In genomic region chr3:33057320-33058298, GRCh38 we compare ENCODE assay signal across 17 cellular contexts. TPM values are rescaled to one million over a fixed set of nuclear protein-coding genes. Genes with fewer than 3 reads are reported as not detected.
DNase-seq lines count a peak whose midpoint lies in the region; ATAC-seq and TF ChIP-seq lines count a peak whose summit lies in the region.
"Had no signal": no experiment of that assay in that cellular context is flagged by ENCODE, and none has a peak within 500 bp of the region (broad histone marks: within the 10 kb centered on the region; RNA-seq: fewer than 3 reads in every experiment).

No MANE protein-coding gene starts in this region.

- ATAC-seq in GM19395 (IDR thresholded peaks at IDR 0.05; ENCODE audit: unreplicated experiment) (peak; percentile 65), HG03066 (IDR thresholded peaks at IDR 0.05; ENCODE audit: low read depth, unreplicated experiment) (peak; percentile 53)
- ATAC-seq: PC-3 had no signal

- H3K4me1 ChIP-seq in CD4-positive, alpha-beta memory T cell (ENCODE audit: insufficient read depth, low read length) = peaks cover 99% of the 10 kb centered on the region

- no peak overlapping the region for H3K4me3 ChIP-seq in CD4-positive, alpha-beta memory T cell (ENCODE audit: low read length in 2 of 2)
- H3K4me3 ChIP-seq in astrocyte of the spinal cord (ENCODE audit: low read depth, low read length) = no peak overlapping the region
- H3K4me3 ChIP-seq: right atrium auricular region had no signal

- peaks cover 8% of the 10 kb centered on the region for H3K36me3 ChIP-seq in CD4-positive, alpha-beta memory T cell (ENCODE audit: insufficient read depth, low read length)

- no peaks in the 10 kb centered on the region for H3K9me3 ChIP-seq in CD4-positive, alpha-beta memory T cell (ENCODE audit: control insufficient read depth in 1 of 2, low read length in 2 of 2)
- H3K9me3 ChIP-seq: right atrium auricular region had no signal

- CTCF ChIA-PET in CD4-positive, alpha-beta memory T cell (lab: Charles Lee; ENCODE audit: partially characterized antibody) = interaction anchor here (1.0 to 10.3 kb wide), 4 partner anchors 11 to 108 kb away, joined by 3 to 145 read pairs (median 11); no protein-coding TSS in a partner anchor

- no peak for TF ChIP-seq CTCF in astrocyte of the spinal cord (IDR thresholded peaks at IDR 0.05; ENCODE audit: low read depth, low read length)
- no peak for TF ChIP-seq CTCF in CD14-positive monocyte (IDR thresholded peaks at IDR 0.05)

- no peaks in the 10 kb centered on the region for H3K27me3 ChIP-seq in CD4-positive, alpha-beta memory T cell (ENCODE audit: insufficient read depth, low read length)
- H3K27me3 ChIP-seq: brain microvascular endothelial cell, right atrium auricular region had no signal

- no peak overlapping the region for H3K27ac ChIP-seq in CD4-positive, alpha-beta memory T cell (ENCODE audit: low read depth, low read length)
- H3K27ac ChIP-seq: brain microvascular endothelial cell, right atrium auricular region had no signal

- no peaks in the 10 kb centered on the region for H3K27me3 Mint-ChIP-seq in CD4-positive, alpha-beta memory T cell
- peaks cover 0 to 2% (median 0%) of the 10 kb centered on the region in 3 donors for H3K27me3 Mint-ChIP-seq in CD14-positive monocyte (ENCODE audit: low read depth in 3 of 3)
- H3K27me3 Mint-ChIP-seq: activated B cell treated with CpG ODN at 0.5 μM for 24 hours had no signal

- POLR2A ChIA-PET in CD4-positive, alpha-beta memory T cell (lab: Charles Lee; ENCODE audit: partially characterized antibody) = interaction anchor here (0.9 to 23.3 kb wide), 4 partner anchors 16 to 56 kb away, joined by 3 to 687 read pairs (median 4); partner anchors contain the start of gene CRTAP

- no peak for DNase-seq in CD4-positive, alpha-beta memory T cell
- DNase-seq in astrocyte of the spinal cord (ENCODE audit: low read depth, low spot score) (peak; percentile 10), islet precursor cell (no peak), CD14-positive monocyte (ENCODE audit: low spot score) (no peak), NCI-H446 (lab: John Stamatoyannopoulos, UW) (no peak), GM19240 (ENCODE audit: insufficient read length, low spot score) (no peak)
- DNase-seq: activated B cell treated with CpG ODN at 0.5 μM for 24 hours; brain microvascular endothelial cell; EL; kidney; NCI-H2171 treated with DMSO at 0.1 percent for 48 hours; PC-3; stimulated activated CD4-positive, alpha-beta T cell treated with anti-CD3 and anti-CD28 coated beads, Interleukin-2, amount 100 ng/mL, for 48 hours; stimulated activated naive CD4-positive, alpha-beta T cell treated with Interleukin-2 at 50 U/mL for 16 hours had no signal

- peaks cover 0 to 2% (median 0%) of the 10 kb centered on the region in 8 donors for H3K9me3 Mint-ChIP-seq in CD4-positive, alpha-beta memory T cell
- H3K9me3 Mint-ChIP-seq in CD14-positive monocyte = peaks cover 0 to 2% (median 0%) of the 10 kb centered on the region in 7 donors
- H3K9me3 Mint-ChIP-seq: activated B cell treated with CpG ODN at 0.5 μM for 24 hours had no signal

- in situ Hi-C loops in astrocyte of the spinal cord (cut with HindIII; ENCODE audit: low sequenced_read_pairs) = no loop called here

- H3K4me3 Mint-ChIP-seq in CD4-positive, alpha-beta memory T cell = peak overlapping the region; percentile 22 to 73 (median 55)
- no peak overlapping the region for H3K4me3 Mint-ChIP-seq in CD14-positive monocyte
- H3K4me3 Mint-ChIP-seq: activated B cell treated with CpG ODN at 0.5 μM for 24 hours had no signal

- peaks cover 70 to 95% (median 82%) of the 10 kb centered on the region in 4 donors for H3K4me1 Mint-ChIP-seq in CD4-positive, alpha-beta memory T cell
- H3K4me1 Mint-ChIP-seq in CD14-positive monocyte = peaks cover 53% of the 10 kb centered on the region

- peak overlapping the region; percentile 58 to 99 (median 89) for H3K27ac Mint-ChIP-seq in CD4-positive, alpha-beta memory T cell
- H3K27ac Mint-ChIP-seq in CD14-positive monocyte = peak overlapping the region in 3 of 7 donors; percentile 42 to 66 (median 61)

- intact Hi-C loops in CD4-positive, alpha-beta memory T cell (cut with micrococcal nuclease) = no loop called here
- intact Hi-C loops in CD14-positive monocyte (cut with micrococcal nuclease) = no loop called here

- H3K36me3 Mint-ChIP-seq in CD4-positive, alpha-beta memory T cell = peaks cover 49 to 53% of the 10 kb centered on the region in 2 donors
- peaks cover 62 to 65% of the 10 kb centered on the region in 2 donors for H3K36me3 Mint-ChIP-seq in CD14-positive monocyte

RNA-seq across cellular contexts. Expression of gene GLB1, which starts 39.3 kb away (rescaled TPM):
- total RNA-seq in CD4-positive, alpha-beta memory T cell = 10 to 100 TPM; 45.8 to 47.0 TPM
- polyA plus RNA-seq in CD4-positive, alpha-beta memory T cell = 10 to 100 TPM; 43.6 to 46.8 TPM
- polyA plus RNA-seq in CD14-positive monocyte = 100 to 1,000 TPM; 145 to 169 TPM

RNA-seq across cellular contexts. Expression of gene TMPPE, which starts 39.3 kb away (rescaled TPM):
- total RNA-seq in CD4-positive, alpha-beta memory T cell = 10 to 100 TPM; 12.9 to 13.6 TPM
- 1 to 10 TPM in 1 of 2 donors, under 1 TPM in 1; 0.50 to 1.9 TPM for polyA plus RNA-seq in CD4-positive, alpha-beta memory T cell
- polyA plus RNA-seq in CD14-positive monocyte = 1 to 10 TPM; 3.8 to 4.3 TPM

RNA-seq across cellular contexts. Expression of gene CRTAP, which starts 56.2 kb away (rescaled TPM):
- total RNA-seq in CD4-positive, alpha-beta memory T cell = 10 to 100 TPM; 75.4 to 84.4 TPM
- 100 to 1,000 TPM in 1 of 2 donors, 10 to 100 TPM in 1; 100.0 to 109 TPM for polyA plus RNA-seq in CD4-positive, alpha-beta memory T cell
- polyA plus RNA-seq in CD14-positive monocyte = 100 to 1,000 TPM; 317 to 321 TPM

Comparison
In these comparisons a context has a peak if more than half of its experiments do, and no peak if none do; other contexts are left out.
1. H3K4me3 Mint-ChIP-seq: peak in CD4-positive, alpha-beta memory T cell (8 of 8); none in CD14-positive monocyte (0 of 2).